Comparison of ENCODE assay signal across 1 cellular context in the genomic region with DNA sequence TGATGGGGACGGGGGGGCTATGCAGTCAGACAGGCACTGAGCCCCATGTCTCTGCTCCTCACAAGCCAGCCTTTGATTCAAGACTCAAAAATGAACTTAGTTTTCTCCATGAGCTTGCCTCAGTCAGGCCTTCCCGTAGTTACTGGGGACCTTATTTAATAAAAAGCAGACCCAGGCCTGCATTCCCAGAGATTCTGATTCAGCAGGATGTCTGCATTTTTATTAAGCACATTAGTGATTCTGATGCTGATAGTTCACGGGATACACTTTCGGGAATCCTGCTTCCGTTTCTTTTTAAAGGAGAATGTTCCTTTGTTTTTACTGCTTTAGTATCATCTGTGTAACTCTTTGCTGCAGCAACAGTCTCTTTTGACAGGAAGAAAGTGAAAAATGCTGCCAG.
TF ChIP-seq lines count a peak whose summit lies in the region.

No MANE protein-coding gene starts in this region.

TF ChIP-seq in endothelial cell of umbilical vein, 7 proteins besides CTCF, POLR2A, EP300 and RAD21:
- TF ChIP-seq MAX (IDR thresholded peaks at IDR 0.05; ENCODE audit: insufficient read depth, insufficient read length) (no peak), GATA2 (IDR thresholded peaks at IDR 0.05; ENCODE audit: insufficient read depth, insufficient read length, low read depth, low read length) (no peak), EZH2 (IDR thresholded peaks at IDR 0.05; ENCODE audit: borderline replicate concordance, low read depth, low read length, severe bottlenecking) (no peak), JUN (IDR thresholded peaks at IDR 0.05; ENCODE audit: borderline replicate concordance, insufficient read depth, insufficient read length, low read depth) (no peak), POLR2AphosphoS5 (IDR thresholded peaks at IDR 0.05; ENCODE audit: insufficient read depth, low read depth, low read length) (no peak), MYC (IDR thresholded peaks at IDR 0.05; ENCODE audit: low read depth, low read length) (no peak), FOS (IDR thresholded peaks at IDR 0.05; ENCODE audit: borderline replicate concordance, insufficient read depth, low read length) (no peak)
